In the genomic region with DNA sequence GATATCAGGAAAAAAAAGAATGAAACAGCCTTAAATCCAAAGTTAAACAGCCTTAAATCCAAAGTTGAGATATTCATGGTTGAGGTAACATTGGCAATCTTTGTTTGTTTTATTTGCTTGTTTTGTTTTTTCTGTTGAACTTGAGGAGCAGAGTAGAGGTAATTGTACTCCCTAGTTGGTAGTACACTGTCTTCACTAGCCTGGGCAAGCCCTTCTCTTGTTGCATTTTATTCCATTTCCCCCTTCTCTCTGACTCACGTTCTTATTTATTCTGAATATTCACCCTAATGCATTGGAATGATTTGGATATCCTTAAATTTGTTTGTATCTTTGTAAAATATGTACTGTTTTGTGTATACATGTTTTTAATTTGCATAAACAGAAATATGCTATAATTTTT, we compare ENCODE assay signal across 20 cellular contexts.
"Had no signal": no experiment of that assay in that cellular context is flagged by ENCODE, and none has a peak within 500 bp of the region (broad histone marks: within the 10 kb centered on the region; RNA-seq: fewer than 3 reads in every experiment).

No MANE protein-coding gene starts in this region.

- FAIRE-seq: HepG2, RCC 7860 had no signal

- H3K4me3 ChIP-seq: SJCRH30 had no signal

- ATAC-seq: HepG2, Right ventricle myocardium inferior, SK-N-SH treated with all-trans-retinoic acid at 6 μM for 48 hours had no signal

- H3K27me3 ChIP-seq: SJCRH30 had no signal

- H3K27ac ChIP-seq: RWPE1, SJCRH30 had no signal

- H3K36me3 ChIP-seq: SJCRH30 had no signal

- DNase-seq: IMR-90, Karpas-422, KG1, MM.1S, NCI-H1092 treated with DMSO at 0.1 percent for 48 hours, NCI-H1436, NCI-H187, NCI-H2029, NCI-H2081 treated with DMSO at 0.1 percent for 48 hours, NCI-H2227 treated with DMSO at 0.1 percent for 48 hours, NCI-H524, NCI-H526 treated with DMSO at 0.1 percent for 48 hours, NCI-H774, SHP77 treated with DMSO at 0.1 percent for 48 hours, SJCRH30 had no signal
